ENCODE assay signal across 18 cellular contexts in the genomic region with DNA sequence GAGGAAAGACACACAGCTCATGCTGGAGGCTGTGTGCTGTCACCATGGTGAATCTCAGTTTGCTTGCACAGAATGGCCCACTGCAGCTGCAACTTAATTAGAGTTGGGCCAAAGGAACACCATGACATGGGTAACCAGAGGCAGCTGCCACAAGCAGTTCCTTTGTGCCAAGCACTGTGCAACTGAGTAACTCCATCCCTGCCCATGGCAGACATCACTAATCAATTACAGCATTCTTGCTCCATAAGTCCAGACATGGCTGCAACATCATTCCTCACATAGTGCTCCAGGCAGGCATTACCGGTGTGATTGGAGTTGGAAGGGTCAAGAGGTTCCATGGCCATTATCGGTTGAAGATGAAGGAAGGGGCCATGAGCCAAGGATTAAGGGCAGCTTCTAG.
A peak's percentile ranks its signal among the peaks of the same experiment; 100 is the strongest.
DNase-seq lines count a peak whose midpoint lies in the region; FAIRE-seq and TF ChIP-seq lines count a peak whose summit lies in the region.
"Had no signal": no experiment of that assay in that cellular context is flagged by ENCODE, and none has a peak within 500 bp of the region (broad histone marks: within the 10 kb centered on the region; RNA-seq: fewer than 3 reads in every experiment).

No MANE protein-coding gene starts in this region.

- H3K4me1 ChIP-seq in BLaER1 = peaks cover 42% of the 10 kb centered on the region
- peaks cover 0 to 38% (median 27%) of the 10 kb centered on the region in 10 experiments; a peak in 15 of 20 replicates for H3K4me1 ChIP-seq in BLaER1 treated with 17β-estradiol and CSF1 and Interleukin-3, amounts not matched to agents 10 nM and 100 nM

- no peak overlapping the region for H3K4me3 Mint-ChIP-seq in activated CD4-positive, alpha-beta T cell treated with anti-CD3 and anti-CD28 coated beads, Interleukin-2, amount 10 ng/mL, durations not matched to agents 24 days and 14 days
- H3K4me3 Mint-ChIP-seq: CD14-positive monocyte; CD4-positive, alpha-beta T cell; CD8-positive, alpha-beta memory T cell; GM23338 had no signal

- H3K27me3 Mint-ChIP-seq in activated CD4-positive, alpha-beta T cell treated with anti-CD3 and anti-CD28 coated beads, Interleukin-2, amount 10 ng/mL, durations not matched to agents 24 days and 14 days = peaks cover 3% of the 10 kb centered on the region

- H3K36me3 ChIP-seq in BLaER1 (no peaks in the 10 kb centered on the region), bronchial epithelial cell (ENCODE audit: control insufficient read depth, insufficient read depth, low read length) (no peaks in the 10 kb centered on the region)
- no peaks in the 10 kb centered on the region for H3K36me3 ChIP-seq in BLaER1 treated with 17β-estradiol and CSF1 and Interleukin-3, amounts not matched to agents 10 nM and 100 nM

- H3K27ac Mint-ChIP-seq in activated CD4-positive, alpha-beta T cell treated with anti-CD3 and anti-CD28 coated beads, Interleukin-2, amount 10 ng/mL, durations not matched to agents 24 days and 14 days = no peak overlapping the region
- H3K27ac Mint-ChIP-seq: CD14-positive monocyte; CD4-positive, alpha-beta T cell; CD8-positive, alpha-beta memory T cell; GM23338 had no signal

- intact Hi-C loops in activated CD4-positive, alpha-beta T cell treated with anti-CD3 and anti-CD28 coated beads, Interleukin-2, amount 10 ng/mL, durations not matched to agents 24 days and 14 days (cut with micrococcal nuclease) = no loop called here

- peak; percentile 47 for FAIRE-seq in bronchial epithelial cell (lab: Jason Lieb, UNC)
- FAIRE-seq in GM12892 (lab: Jason Lieb, UNC) = no peak
- FAIRE-seq: D721Med, G401.6, GM19239, H54 had no signal

- H3K4me3 ChIP-seq in BLaER1 = no peak overlapping the region
- H3K4me3 ChIP-seq in BLaER1 treated with 17β-estradiol and CSF1 and Interleukin-3, amounts not matched to agents 10 nM and 100 nM = no peak overlapping the region
- no peak overlapping the region for H3K4me3 ChIP-seq in bronchial epithelial cell (ENCODE audit: low read depth, low read length)
- H3K4me3 ChIP-seq: GM23338 had no signal

- peak overlapping the region; percentile 74 for H3K4me2 ChIP-seq in BLaER1
- peak overlapping the region in 8 of 11 experiments; percentile 39 to 70 (median 60); a peak in 13 of 22 replicates for H3K4me2 ChIP-seq in BLaER1 treated with 17β-estradiol and CSF1 and Interleukin-3, amounts not matched to agents 10 nM and 100 nM
- H3K4me2 ChIP-seq: GM23338 had no signal

- no peaks in the 10 kb centered on the region for H3K27me3 ChIP-seq in BLaER1
- no peaks in the 10 kb centered on the region for H3K27me3 ChIP-seq in BLaER1 treated with 17β-estradiol and CSF1 and Interleukin-3, amounts not matched to agents 10 nM and 100 nM
- peaks cover 1% of the 10 kb centered on the region for H3K27me3 ChIP-seq in bronchial epithelial cell (ENCODE audit: control insufficient read depth, insufficient read depth, low read length)

- H3K36me3 Mint-ChIP-seq in activated CD4-positive, alpha-beta T cell treated with anti-CD3 and anti-CD28 coated beads, Interleukin-2, amount 10 ng/mL, durations not matched to agents 24 days and 14 days (ENCODE audit: low read depth) = no peaks in the 10 kb centered on the region
- H3K36me3 Mint-ChIP-seq: CD14-positive monocyte; CD8-positive, alpha-beta memory T cell had no signal

- DNase-seq in NCI-H774 (lab: John Stamatoyannopoulos, UW) = peak; percentile 41
- DNase-seq in bronchial epithelial cell (ENCODE audit: low read depth) = no peak
- no peak for DNase-seq in cerebellar cortex (ENCODE audit: low spot score)
- no peak for DNase-seq in activated CD4-positive, alpha-beta T cell treated with anti-CD3 and anti-CD28 coated beads, Interleukin-2, amount 10 ng/mL, durations not matched to agents 24 days and 14 days
- DNase-seq in GM12892 (ENCODE audit: insufficient read length) = no peak
- DNase-seq: CD4-positive, alpha-beta T cell; CD8-positive, alpha-beta memory T cell; DMS 273 treated with DMSO at 0.1 percent for 48 hours; DND-41; HCEC 1CT had no signal

- TF ChIP-seq POLR2A in GM12892 (IDR thresholded peaks at IDR 0.05; ENCODE audit: low read depth, low read length) = no peak

- no peaks in the 10 kb centered on the region for H4K20me1 ChIP-seq in BLaER1
- no peaks in the 10 kb centered on the region for H4K20me1 ChIP-seq in BLaER1 treated with 17β-estradiol and CSF1 and Interleukin-3, amounts not matched to agents 10 nM and 100 nM

- H3K9me3 Mint-ChIP-seq in activated CD4-positive, alpha-beta T cell treated with anti-CD3 and anti-CD28 coated beads, Interleukin-2, amount 10 ng/mL, durations not matched to agents 24 days and 14 days = no peaks in the 10 kb centered on the region
- H3K9me3 Mint-ChIP-seq: CD4-positive, alpha-beta T cell; GM23338 had no signal

- no peaks in the 10 kb centered on the region for H3K4me1 Mint-ChIP-seq in activated CD4-positive, alpha-beta T cell treated with anti-CD3 and anti-CD28 coated beads, Interleukin-2, amount 10 ng/mL, durations not matched to agents 24 days and 14 days
- H3K4me1 Mint-ChIP-seq: CD14-positive monocyte; CD8-positive, alpha-beta memory T cell had no signal

- no peak overlapping the region for H3K27ac ChIP-seq in BLaER1
- no peak overlapping the region for H3K27ac ChIP-seq in BLaER1 treated with 17β-estradiol and CSF1 and Interleukin-3, amounts not matched to agents 10 nM and 100 nM

- H3K9ac ChIP-seq in BLaER1 = no peak overlapping the region
- no peak overlapping the region for H3K9ac ChIP-seq in BLaER1 treated with 17β-estradiol and CSF1 and Interleukin-3, amounts not matched to agents 10 nM and 100 nM

- no peak for TF ChIP-seq CTCF in bronchial epithelial cell (IDR thresholded peaks at IDR 0.05; ENCODE audit: insufficient read depth, low read length, severe bottlenecking)

- no peaks in the 10 kb centered on the region; the same call in 1 of the 2 replicates for H3K9me3 ChIP-seq in BLaER1
- H3K9me3 ChIP-seq in BLaER1 treated with 17β-estradiol and CSF1 and Interleukin-3, amounts not matched to agents 10 nM and 100 nM (replicated peaks in 1 of 11) = peaks cover 0 to 5% (median 0%) of the 10 kb centered on the region in 11 experiments; a peak in 2 of 22 replicates
